In the genomic region with DNA sequence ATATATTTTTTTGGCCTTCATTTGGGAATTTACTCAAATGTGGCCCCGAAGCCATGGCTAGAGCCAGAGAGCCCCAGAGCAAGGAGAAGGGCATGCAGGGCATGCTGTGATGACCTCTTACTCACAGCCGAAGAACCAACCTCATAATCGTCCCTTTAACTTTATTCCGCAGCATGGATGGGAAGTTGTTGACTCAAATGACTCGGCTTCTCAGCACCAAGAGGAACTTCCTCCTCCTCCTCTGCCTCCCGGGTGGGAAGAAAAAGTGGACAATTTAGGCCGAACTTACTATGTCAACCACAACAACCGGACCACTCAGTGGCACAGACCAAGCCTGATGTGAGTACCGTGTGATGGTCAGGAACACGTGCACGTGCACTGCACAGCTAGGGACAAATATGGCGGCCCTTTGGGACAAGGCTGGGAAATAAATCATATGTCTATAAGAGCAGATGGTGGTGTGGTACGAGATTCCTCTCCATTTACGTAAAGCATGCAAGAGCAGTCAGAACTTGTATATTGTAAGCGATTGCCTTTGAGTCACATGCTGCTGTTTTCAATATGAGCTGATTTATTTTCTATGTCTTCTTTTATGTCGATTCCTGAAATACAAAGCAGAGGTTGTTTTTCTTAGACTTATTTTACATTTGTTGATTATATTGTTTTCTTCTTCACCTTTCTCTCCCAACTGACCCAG, we compare ENCODE assay signal across 1 cellular context.
TF ChIP-seq lines count a peak whose summit lies in the region.

No MANE protein-coding gene starts in this region.

TF ChIP-seq in GM23338, 12 proteins besides CTCF, POLR2A, EP300 and RAD21 (continued from another document):
- TF ChIP-seq, protein P1, sequence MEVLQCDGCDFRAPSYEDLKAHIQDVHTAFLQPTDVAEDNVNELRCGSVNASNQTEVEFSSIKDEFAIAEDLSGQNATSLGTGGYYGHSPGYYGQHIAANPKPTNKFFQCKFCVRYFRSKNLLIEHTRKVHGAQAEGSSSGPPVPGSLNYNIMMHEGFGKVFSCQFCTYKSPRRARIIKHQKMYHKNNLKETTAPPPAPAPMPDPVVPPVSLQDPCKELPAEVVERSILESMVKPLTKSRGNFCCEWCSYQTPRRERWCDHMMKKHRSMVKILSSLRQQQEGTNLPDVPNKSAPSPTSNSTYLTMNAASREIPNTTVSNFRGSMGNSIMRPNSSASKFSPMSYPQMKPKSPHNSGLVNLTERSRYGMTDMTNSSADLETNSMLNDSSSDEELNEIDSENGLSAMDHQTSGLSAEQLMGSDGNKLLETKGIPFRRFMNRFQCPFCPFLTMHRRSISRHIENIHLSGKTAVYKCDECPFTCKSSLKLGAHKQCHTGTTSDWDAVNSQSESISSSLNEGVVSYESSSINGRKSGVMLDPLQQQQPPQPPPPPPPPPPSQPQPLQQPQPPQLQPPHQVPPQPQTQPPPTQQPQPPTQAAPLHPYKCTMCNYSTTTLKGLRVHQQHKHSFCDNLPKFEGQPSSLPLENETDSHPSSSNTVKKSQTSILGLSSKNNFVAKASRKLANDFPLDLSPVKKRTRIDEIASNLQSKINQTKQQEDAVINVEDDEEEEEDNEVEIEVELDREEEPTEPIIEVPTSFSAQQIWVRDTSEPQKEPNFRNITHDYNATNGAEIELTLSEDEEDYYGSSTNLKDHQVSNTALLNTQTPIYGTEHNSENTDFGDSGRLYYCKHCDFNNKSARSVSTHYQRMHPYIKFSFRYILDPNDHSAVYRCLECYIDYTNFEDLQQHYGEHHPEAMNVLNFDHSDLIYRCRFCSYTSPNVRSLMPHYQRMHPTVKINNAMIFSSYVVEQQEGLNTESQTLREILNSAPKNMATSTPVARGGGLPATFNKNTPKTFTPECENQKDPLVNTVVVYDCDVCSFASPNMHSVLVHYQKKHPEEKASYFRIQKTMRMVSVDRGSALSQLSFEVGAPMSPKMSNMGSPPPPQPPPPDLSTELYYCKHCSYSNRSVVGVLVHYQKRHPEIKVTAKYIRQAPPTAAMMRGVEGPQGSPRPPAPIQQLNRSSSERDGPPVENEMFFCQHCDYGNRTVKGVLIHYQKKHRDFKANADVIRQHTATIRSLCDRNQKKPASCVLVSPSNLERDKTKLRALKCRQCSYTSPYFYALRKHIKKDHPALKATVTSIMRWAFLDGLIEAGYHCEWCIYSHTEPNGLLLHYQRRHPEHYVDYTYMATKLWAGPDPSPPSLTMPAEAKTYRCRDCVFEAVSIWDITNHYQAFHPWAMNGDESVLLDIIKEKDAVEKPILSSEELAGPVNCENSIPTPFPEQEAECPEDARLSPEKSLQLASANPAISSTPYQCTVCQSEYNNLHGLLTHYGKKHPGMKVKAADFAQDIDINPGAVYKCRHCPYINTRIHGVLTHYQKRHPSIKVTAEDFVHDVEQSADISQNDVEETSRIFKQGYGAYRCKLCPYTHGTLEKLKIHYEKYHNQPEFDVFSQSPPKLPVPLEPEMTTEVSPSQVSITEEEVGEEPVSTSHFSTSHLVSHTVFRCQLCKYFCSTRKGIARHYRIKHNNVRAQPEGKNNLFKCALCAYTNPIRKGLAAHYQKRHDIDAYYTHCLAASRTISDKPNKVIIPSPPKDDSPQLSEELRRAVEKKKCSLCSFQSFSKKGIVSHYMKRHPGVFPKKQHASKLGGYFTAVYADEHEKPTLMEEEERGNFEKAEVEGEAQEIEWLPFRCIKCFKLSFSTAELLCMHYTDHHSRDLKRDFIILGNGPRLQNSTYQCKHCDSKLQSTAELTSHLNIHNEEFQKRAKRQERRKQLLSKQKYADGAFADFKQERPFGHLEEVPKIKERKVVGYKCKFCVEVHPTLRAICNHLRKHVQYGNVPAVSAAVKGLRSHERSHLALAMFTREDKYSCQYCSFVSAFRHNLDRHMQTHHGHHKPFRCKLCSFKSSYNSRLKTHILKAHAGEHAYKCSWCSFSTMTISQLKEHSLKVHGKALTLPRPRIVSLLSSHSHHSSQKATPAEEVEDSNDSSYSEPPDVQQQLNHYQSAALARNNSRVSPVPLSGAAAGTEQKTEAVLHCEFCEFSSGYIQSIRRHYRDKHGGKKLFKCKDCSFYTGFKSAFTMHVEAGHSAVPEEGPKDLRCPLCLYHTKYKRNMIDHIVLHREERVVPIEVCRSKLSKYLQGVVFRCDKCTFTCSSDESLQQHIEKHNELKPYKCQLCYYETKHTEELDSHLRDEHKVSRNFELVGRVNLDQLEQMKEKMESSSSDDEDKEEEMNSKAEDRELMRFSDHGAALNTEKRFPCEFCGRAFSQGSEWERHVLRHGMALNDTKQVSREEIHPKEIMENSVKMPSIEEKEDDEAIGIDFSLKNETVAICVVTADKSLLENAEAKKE (CRISPR knock-in tag; IDR thresholded peaks at IDR 0.05), result no peak
- TF ChIP-seq, protein P2, sequence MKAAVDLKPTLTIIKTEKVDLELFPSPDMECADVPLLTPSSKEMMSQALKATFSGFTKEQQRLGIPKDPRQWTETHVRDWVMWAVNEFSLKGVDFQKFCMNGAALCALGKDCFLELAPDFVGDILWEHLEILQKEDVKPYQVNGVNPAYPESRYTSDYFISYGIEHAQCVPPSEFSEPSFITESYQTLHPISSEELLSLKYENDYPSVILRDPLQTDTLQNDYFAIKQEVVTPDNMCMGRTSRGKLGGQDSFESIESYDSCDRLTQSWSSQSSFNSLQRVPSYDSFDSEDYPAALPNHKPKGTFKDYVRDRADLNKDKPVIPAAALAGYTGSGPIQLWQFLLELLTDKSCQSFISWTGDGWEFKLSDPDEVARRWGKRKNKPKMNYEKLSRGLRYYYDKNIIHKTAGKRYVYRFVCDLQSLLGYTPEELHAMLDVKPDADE (IDR thresholded peaks at IDR 0.05), result no peak
